Comparison of ENCODE assay signal across 25 cellular contexts in genomic region chr13:47816835-47817234, GRCh38.
DNase-seq lines count a peak whose midpoint lies in the region; TF ChIP-seq lines count a peak whose summit lies in the region.
"Had no signal": no experiment of that assay in that cellular context is flagged by ENCODE, and none has a peak within 500 bp of the region (broad histone marks: within the 10 kb centered on the region; RNA-seq: fewer than 3 reads in every experiment).

No MANE protein-coding gene starts in this region.

- H3K9me3 ChIP-seq in iPS-20b (ENCODE audit: insufficient read depth, low read depth, low read length) = no peaks in the 10 kb centered on the region
- H3K9me3 ChIP-seq in hepatocyte (ENCODE audit: low read depth) = no peaks in the 10 kb centered on the region
- H3K9me3 ChIP-seq: SK-N-SH had no signal

- WGBS in hepatocyte (ENCODE audit: low lambda C conversion rate, missing lambda C conversion rate) = 54% methylated on average over 5 of the region's 5 CpGs

- H3K27ac ChIP-seq in iPS-20b (ENCODE audit: low read length) (no peak overlapping the region), hepatocyte (no peak overlapping the region)
- H3K27ac ChIP-seq: C4-2B had no signal

- H3K4me1 ChIP-seq in iPS-20b (ENCODE audit: insufficient read depth, low read length) (peaks cover 27% of the 10 kb centered on the region; the same call in 1 of the 2 replicates), hepatocyte (ENCODE audit: insufficient read depth) (no peaks in the 10 kb centered on the region)

- H4K20me1 ChIP-seq in hepatocyte (ENCODE audit: insufficient read depth, poor library complexity, severe bottlenecking) = no peaks in the 10 kb centered on the region

- H3K36me3 ChIP-seq in H7 (replicated peaks; ENCODE audit: control insufficient read depth, insufficient read depth, low read length) (no peaks in the 10 kb centered on the region), iPS-20b (ENCODE audit: insufficient read depth, low read depth, low read length) (no peaks in the 10 kb centered on the region), hepatocyte (replicated peaks; ENCODE audit: insufficient read depth, low read depth) (no peaks in the 10 kb centered on the region)

- no peak for TF ChIP-seq CTCF in hepatocyte (IDR thresholded peaks at IDR 0.05; ENCODE audit: poor library complexity)

- DNase-seq in H7 = peak; percentile 40
- peak; percentile 35 for DNase-seq in astrocyte of the hippocampus (ENCODE audit: low read depth, low spot score)
- no peak for DNase-seq in NCI-H1048 (lab: John Stamatoyannopoulos, UW)
- DNase-seq in DMS 273 (lab: John Stamatoyannopoulos, UW; ENCODE audit: unreplicated experiment) = no peak
- no peak for DNase-seq in hepatocyte (ENCODE audit: low spot score)
- no peak for DNase-seq in medulla oblongata (ENCODE audit: extremely low spot score)
- DNase-seq: CD8-positive, alpha-beta T cell; GDM1; GOT3; Kasumi-1; NCI-H1105; NCI-H146; NCI-H1930; NCI-H2107; NCI-H446 treated with DMSO at 0.1 percent for 48 hours; NCI-H526; NCI-H82; NK-92 treated with Interleukin-12 subunit alpha and Interleukin-12 subunit beta, amount 100 ng/mL, for 24 hours; PC-3; SK-N-SH; SW 1271 had no signal

- no peaks in the 10 kb centered on the region for H3K79me2 ChIP-seq in hepatocyte

- H2AFZ ChIP-seq in hepatocyte = no peak overlapping the region

- H3K27me3 ChIP-seq in H7 (ENCODE audit: control insufficient read depth, insufficient read depth, low read length) (no peaks in the 10 kb centered on the region), iPS-20b (ENCODE audit: insufficient read depth, low read length) (no peaks in the 10 kb centered on the region; the same call in 1 of the 2 replicates), hepatocyte (no peaks in the 10 kb centered on the region)

- H3K9me2 ChIP-seq in hepatocyte (replicated peaks; ENCODE audit: insufficient read depth) = no peaks in the 10 kb centered on the region
- H3K9me2 ChIP-seq: SK-N-SH had no signal

- H3K4me2 ChIP-seq in hepatocyte = no peak overlapping the region
- H3K4me2 ChIP-seq: SK-N-SH had no signal

- no peak overlapping the region for H3K9ac ChIP-seq in iPS-20b (ENCODE audit: low read depth, low read length)
- H3K9ac ChIP-seq: SK-N-SH had no signal

- H3K4me3 ChIP-seq in H7 (ENCODE audit: insufficient read depth, low read depth, low read length) (no peak overlapping the region), iPS-20b (ENCODE audit: low read length) (peak overlapping the region; percentile 23; the same call in 1 of the 2 replicates), hepatocyte (no peak overlapping the region)
- H3K4me3 ChIP-seq: GM12878, K562 had no signal

Comparison
In these comparisons a context has a peak if more than half of its experiments do, and no peak if none do; other contexts are left out.
1. DNase-seq: peak in H7 (single experiment) and astrocyte of the hippocampus (single experiment); none in NCI-H1048 (single experiment), DMS 273 (single experiment), hepatocyte (single experiment) and medulla oblongata (single experiment).